Comparison of ENCODE assay signal across 32 cellular contexts in the genomic region with DNA sequence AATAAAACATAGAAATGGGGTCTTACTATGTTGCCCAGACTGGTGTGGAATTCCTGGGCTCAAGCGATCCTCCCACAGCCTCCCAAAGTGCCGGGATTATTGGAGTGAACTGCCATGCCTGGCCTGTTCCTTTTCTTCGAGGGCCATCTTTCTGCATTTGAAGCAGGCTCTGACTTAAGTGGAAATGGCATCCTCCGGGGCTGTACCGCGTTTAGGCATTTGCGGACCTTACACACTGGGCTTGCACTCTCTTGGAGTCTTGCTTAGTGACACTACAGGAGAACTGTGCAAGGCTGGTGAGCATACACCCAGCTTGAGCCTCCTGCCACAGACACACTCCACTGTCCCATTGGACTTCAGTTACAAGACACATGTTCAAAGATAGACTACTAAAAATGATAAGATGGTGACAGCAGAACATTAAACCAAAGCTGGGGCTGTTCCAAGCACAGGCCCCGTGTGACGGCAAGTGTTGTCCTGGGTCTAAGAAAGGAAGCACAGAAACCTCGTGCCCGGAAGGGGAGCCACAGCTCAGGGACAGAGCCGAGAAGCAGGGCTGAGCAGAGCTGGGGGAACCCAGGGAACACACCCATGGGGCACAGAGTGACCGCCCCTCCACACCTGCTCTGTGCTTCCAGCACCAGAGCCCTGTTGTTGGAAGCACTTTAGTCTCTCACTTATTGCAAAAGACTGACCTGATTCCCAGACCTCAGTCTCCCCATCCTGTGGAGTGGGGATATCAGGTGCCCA. TPM values are rescaled to one million over a fixed set of nuclear protein-coding genes. Genes with fewer than 3 reads are reported as not detected.
DNase-seq lines count a peak whose midpoint lies in the region; ATAC-seq, FAIRE-seq and TF ChIP-seq lines count a peak whose summit lies in the region.
"Had no signal": no experiment of that assay in that cellular context is flagged by ENCODE, and none has a peak within 500 bp of the region (broad histone marks: within the 10 kb centered on the region; RNA-seq: fewer than 3 reads in every experiment).

No MANE protein-coding gene starts in this region.

- no peak overlapping the region for H2BK5ac ChIP-seq in H9 (ENCODE audit: insufficient read length, low read length)

- H3K79me1 ChIP-seq in H9 (ENCODE audit: insufficient read depth, low read depth, low read length, poor library complexity, severe bottlenecking) = no peaks in the 10 kb centered on the region

- no peak overlapping the region for H2AFZ ChIP-seq in H9 (ENCODE audit: low read length)

- no peaks in the 10 kb centered on the region for H3K79me2 ChIP-seq in H9 (ENCODE audit: insufficient read depth, low read length)

- TF ChIP-seq POLR2A in suprapubic skin (IDR thresholded peaks at IDR 0.05) = no peak

- no peak for ATAC-seq in stimulated activated naive B cell treated with anti-CD40 and anti-IgM and Interleukin-4, amounts not matched to agents 10 μg/mL and 1 μg/mL and 100 μg/mL, for 72 hours (replicated peaks)
- no peak for ATAC-seq in esophagus mucosa
- ATAC-seq: activated CD4-positive, CD25-positive, alpha-beta regulatory T cell treated with anti-CD3 and anti-CD28 coated beads, Interleukin-2, amount 50 U/mL, for 24 hours; activated naive CD4-positive, alpha-beta T cell treated with anti-CD3 and anti-CD28 coated beads, Interleukin-2, amount 50 U/mL, for 72 hours; naive thymus-derived CD8-positive, alpha-beta T cell had no signal

- no peak overlapping the region for H3K27ac ChIP-seq in H9 (ENCODE audit: insufficient read length, low read depth, low read length)
- H3K27ac ChIP-seq in suprapubic skin = no peak overlapping the region
- H3K27ac ChIP-seq: BLaER1, testis, uterus had no signal

- no peak overlapping the region for H4K91ac ChIP-seq in H9 (ENCODE audit: insufficient read length, low read depth, low read length)

- no CpG with 5 or more reads among the region's 13 CpGs for WGBS in H9 (ENCODE audit: extremely low coverage, insufficient read length, low lambda C conversion rate)
- 83% methylated on average over 12 of the region's 13 CpGs for WGBS in suprapubic skin

- peak; percentile 73 for FAIRE-seq in bronchial epithelial cell (lab: Jason Lieb, UNC)
- FAIRE-seq: colon, kidney had no signal

- no peak overlapping the region for H2BK12ac ChIP-seq in H9 (ENCODE audit: insufficient read length, low read depth, low read length)

- no peak overlapping the region for H3K4me2 ChIP-seq in H9 (ENCODE audit: insufficient read depth, insufficient read length, low read length)
- H3K4me2 ChIP-seq: BLaER1 had no signal

- H2BK20ac ChIP-seq in H9 (ENCODE audit: low read depth, low read length, poor library complexity, severe bottlenecking) = no peak overlapping the region

- no peak overlapping the region for H3T11ph ChIP-seq in H9 (ENCODE audit: low read length)

- no peak overlapping the region for H3K4me3 ChIP-seq in bronchial epithelial cell (ENCODE audit: low read depth, low read length)
- H3K4me3 ChIP-seq in suprapubic skin = no peak overlapping the region
- H3K4me3 ChIP-seq: BLaER1, HAP-1, testis, uterus had no signal

- DNase-seq in H9 = peak; percentile 10
- DNase-seq in bronchial epithelial cell (ENCODE audit: low read depth) = no peak
- DNase-seq in mesenteric fat pad (ENCODE audit: low spot score) = peak; percentile 35
- DNase-seq in suprapubic skin (ENCODE audit: low spot score in 2 of 2) = peak; percentile 22 to 53
- no peak for DNase-seq in stimulated activated naive B cell treated with anti-CD40 and anti-IgM and Interleukin-4, amounts not matched to agents 10 μg/mL and 1 μg/mL and 100 μg/mL, for 72 hours
- no peak for DNase-seq in NCI-H774 (lab: John Stamatoyannopoulos, UW)
- DNase-seq: activated CD4-positive, alpha-beta T cell treated with anti-CD3 and anti-CD28 coated beads, Interleukin-2, amount 50 U/mL, for 4 hours; amygdala; effector memory CD4-positive, alpha-beta T cell; erythroblast; glutamatergic neuron; Kasumi-1; kidney; NCI-H1436; NCI-H2081; NCI-H2227 treated with DMSO at 0.1 percent for 48 hours; NCI-H526; NK-92 treated with Interleukin-12 subunit alpha and Interleukin-12 subunit beta, amount 100 ng/mL, for 24 hours; nucleus accumbens; SHP77; stimulated activated naive CD4-positive, alpha-beta T cell treated with Interleukin-2 at 50 U/mL for 16 hours; uterus had no signal

- H2AK5ac ChIP-seq in H9 (ENCODE audit: insufficient read length, low read length) = no peak overlapping the region

- no peak overlapping the region for H3K56ac ChIP-seq in H9 (ENCODE audit: insufficient read length, low read depth, low read length)

- H3K14ac ChIP-seq in H9 (ENCODE audit: insufficient read depth, low read length) = no peak overlapping the region

- H3K23me2 ChIP-seq in H9 (ENCODE audit: insufficient read length, low read depth, low read length, poor library complexity, severe bottlenecking) = no peaks in the 10 kb centered on the region

- H3K27me3 ChIP-seq in H9 (ENCODE audit: insufficient read depth, low read length) (no peaks in the 10 kb centered on the region), bronchial epithelial cell (ENCODE audit: control insufficient read depth, insufficient read depth, low read length) (no peaks in the 10 kb centered on the region), suprapubic skin (peaks cover 3% of the 10 kb centered on the region)
- H3K27me3 ChIP-seq: BLaER1, testis, uterus had no signal

- H4K8ac ChIP-seq in H9 (replicated peaks; ENCODE audit: insufficient read length, low read depth, low read length) = no peak overlapping the region

- peaks cover 20% of the 10 kb centered on the region for H3K27me3 Mint-ChIP-seq in H9 (ENCODE audit: low read depth)
- H3K27me3 Mint-ChIP-seq in stimulated activated naive B cell treated with anti-CD40 and anti-IgM and Interleukin-4, amounts not matched to agents 10 μg/mL and 1 μg/mL and 100 μg/mL, for 72 hours = no peaks in the 10 kb centered on the region

- H4K20me1 ChIP-seq in H9 (ENCODE audit: control insufficient read depth, insufficient read depth, insufficient read length) = no peaks in the 10 kb centered on the region
- H4K20me1 ChIP-seq: BLaER1 had no signal

- H4K5ac ChIP-seq in H9 (ENCODE audit: insufficient read length, low read depth, low read length) = no peak overlapping the region

- no peaks in the 10 kb centered on the region; a peak in 1 of 7 replicates for H3K36me3 Mint-ChIP-seq in H9 (ENCODE audit: insufficient read depth in 1 of 3, low read depth in 3 of 3)
- H3K36me3 Mint-ChIP-seq in stimulated activated naive B cell treated with anti-CD40 and anti-IgM and Interleukin-4, amounts not matched to agents 10 μg/mL and 1 μg/mL and 100 μg/mL, for 72 hours = no peaks in the 10 kb centered on the region
- H3K36me3 Mint-ChIP-seq: activated naive CD4-positive, alpha-beta T cell treated with anti-CD3 and anti-CD28 coated beads, Interleukin-2, amount 50 U/mL, for 72 hours; naive thymus-derived CD8-positive, alpha-beta T cell had no signal

- H3K4me1 ChIP-seq in H9 (ENCODE audit: insufficient read depth, low read length) = no peaks in the 10 kb centered on the region
- no peaks in the 10 kb centered on the region for H3K4me1 ChIP-seq in suprapubic skin
- H3K4me1 ChIP-seq: BLaER1, HAP-1, testis, uterus had no signal

- H3K9ac ChIP-seq in H9 (ENCODE audit: extremely low read depth, insufficient read length, low read length) = no peak overlapping the region
- H3K9ac ChIP-seq: BLaER1 had no signal

- H3K4ac ChIP-seq in H9 (ENCODE audit: low read depth, low read length) = no peak overlapping the region

- peaks cover 8 to 12% of the 10 kb centered on the region in 2 experiments for H3K9me3 Mint-ChIP-seq in H9
- peaks cover 0 to 1% of the 10 kb centered on the region in 2 donors for H3K9me3 Mint-ChIP-seq in stimulated activated naive B cell treated with anti-CD40 and anti-IgM and Interleukin-4, amounts not matched to agents 10 μg/mL and 1 μg/mL and 100 μg/mL, for 72 hours
- H3K9me3 Mint-ChIP-seq: activated naive CD4-positive, alpha-beta T cell treated with anti-CD3 and anti-CD28 coated beads, Interleukin-2, amount 50 U/mL, for 72 hours; activated T-helper 2 cell treated with anti-CD3 and anti-CD28 coated beads, Interferon-gamma antibody, Interleukin-2, Interleukin-4, amounts not matched to agents 10 μg/mL and 5 μg/mL and 100 μg/mL, durations not matched to agents 14 hours and 24 hours and 36 hours had no signal

- no peak for TF ChIP-seq EP300 in suprapubic skin (IDR thresholded peaks at IDR 0.05)

- H3K36me3 ChIP-seq in bronchial epithelial cell (ENCODE audit: control insufficient read depth, insufficient read depth, low read length) (no peaks in the 10 kb centered on the region), suprapubic skin (no peaks in the 10 kb centered on the region)
- H3K36me3 ChIP-seq: BLaER1, HAP-1, uterus had no signal

- no peaks in the 10 kb centered on the region for H3K4me1 Mint-ChIP-seq in H9
- H3K4me1 Mint-ChIP-seq in stimulated activated naive B cell treated with anti-CD40 and anti-IgM and Interleukin-4, amounts not matched to agents 10 μg/mL and 1 μg/mL and 100 μg/mL, for 72 hours = no peaks in the 10 kb centered on the region
- H3K4me1 Mint-ChIP-seq: naive thymus-derived CD8-positive, alpha-beta T cell had no signal

- H3K27ac Mint-ChIP-seq in H9 = no peak overlapping the region
- H3K27ac Mint-ChIP-seq in stimulated activated naive B cell treated with anti-CD40 and anti-IgM and Interleukin-4, amounts not matched to agents 10 μg/mL and 1 μg/mL and 100 μg/mL, for 72 hours = no peak overlapping the region
- H3K27ac Mint-ChIP-seq: activated T-helper 2 cell treated with anti-CD3 and anti-CD28 coated beads, Interferon-gamma antibody, Interleukin-2, Interleukin-4, amounts not matched to agents 10 μg/mL and 5 μg/mL and 100 μg/mL, durations not matched to agents 14 hours and 24 hours and 36 hours; naive thymus-derived CD8-positive, alpha-beta T cell had no signal

- H2BK15ac ChIP-seq in H9 (ENCODE audit: low read depth, low read length) = no peak overlapping the region

- H3K9me3 ChIP-seq in H9 (ENCODE audit: control insufficient read depth, low read depth, low read length) = no peaks in the 10 kb centered on the region
- H3K9me3 ChIP-seq in suprapubic skin = no peaks in the 10 kb centered on the region
- H3K9me3 ChIP-seq: BLaER1, HAP-1, testis, uterus had no signal

- no peak overlapping the region for H3K23ac ChIP-seq in H9 (ENCODE audit: insufficient read length, low read depth, low read length)

- H3K4me3 Mint-ChIP-seq in H9 = no peak overlapping the region
- H3K4me3 Mint-ChIP-seq in stimulated activated naive B cell treated with anti-CD40 and anti-IgM and Interleukin-4, amounts not matched to agents 10 μg/mL and 1 μg/mL and 100 μg/mL, for 72 hours = no peak overlapping the region
- H3K4me3 Mint-ChIP-seq: naive thymus-derived CD8-positive, alpha-beta T cell had no signal

- H2BK120ac ChIP-seq in H9 (ENCODE audit: low read depth, low read length, poor library complexity, severe bottlenecking) = no peak overlapping the region

- TF ChIP-seq CTCF in H9 (conservative IDR thresholded peaks at IDR 0.05) (no peak), bronchial epithelial cell (IDR thresholded peaks at IDR 0.05; ENCODE audit: insufficient read depth, low read length, severe bottlenecking) (no peak), suprapubic skin (IDR thresholded peaks at IDR 0.05) (no peak)

- H3K18ac ChIP-seq in H9 (ENCODE audit: insufficient read length, low read depth, low read length) = no peak overlapping the region

RNA-seq across cellular contexts. Expression of gene SHANK2, which starts 59.0 kb away (rescaled TPM):
- total RNA-seq in H9 (2021) (22.1 and 23.8 TPM in 2 replicates), bronchial epithelial cell (6.6 and 8.1 TPM in 2 replicates), mesenteric fat pad (2.0 TPM), suprapubic skin (10 to 100 TPM in 2 of 4 donors, 1 to 10 TPM in 2; 5.9 to 14.0 (median 10.1) TPM), esophagus mucosa (2.5 TPM)
- total RNA-seq: activated naive CD4-positive, alpha-beta T cell treated with anti-CD3 and anti-CD28 coated beads, Interleukin-2, amount 50 U/mL, for 72 hours; activated T-helper 2 cell treated with anti-CD3 and anti-CD28 coated beads, Interferon-gamma antibody, Interleukin-2, Interleukin-4, amounts not matched to agents 10 μg/mL and 5 μg/mL and 100 μg/mL, durations not matched to agents 14 hours and 24 hours and 36 hours; naive thymus-derived CD8-positive, alpha-beta T cell; T-helper 2 cell treated with Interferon-gamma antibody and Interleukin-4, amounts not matched to agents 100 ng/mL and 5 ng/mL, for 36 hours had no signal

Comparison
In these comparisons a context has a peak if more than half of its experiments do, and no peak if none do; other contexts are left out.
1. DNase-seq: peak in H9 (single experiment), mesenteric fat pad (single experiment) and suprapubic skin (2 of 2); none in bronchial epithelial cell (single experiment), stimulated activated naive B cell treated with anti-CD40 and anti-IgM and Interleukin-4, amounts not matched to agents 10 μg/mL and 1 μg/mL and 100 μg/mL, for 72 hours (single experiment) and NCI-H774 (single experiment).